Comparison of ENCODE assay signal across 8 cellular contexts in genomic region chr15:56040081-56041035, GRCh38. TPM values are rescaled to one million over a fixed set of nuclear protein-coding genes. Genes with fewer than 3 reads are reported as not detected.
DNase-seq lines count a peak whose midpoint lies in the region; ATAC-seq and TF ChIP-seq lines count a peak whose summit lies in the region.

No MANE protein-coding gene starts in this region.

- H3K79me2 ChIP-seq in PC-9 (ENCODE audit: low read depth), result no peaks in the 10 kb centered on the region

- CTCF ChIA-PET in activated naive CD4-positive, alpha-beta T cell treated with anti-CD3 and anti-CD28 coated beads, Interleukin-2, amount 10 ng/mL, durations not matched to agents 7 days and 5 days (lab: Charles Lee), result interaction anchor here (1.3 kb wide), 2 partner anchors 12 to 14 kb away, joined by 3 to 4 read pairs; no protein-coding TSS in a partner anchor
- CTCF ChIA-PET in PC-9 (lab: Charles Lee), result no interaction called here

- H3K9me3 Mint-ChIP-seq in activated naive CD4-positive, alpha-beta T cell treated with anti-CD3 and anti-CD28 coated beads, Interleukin-2, amount 10 ng/mL, durations not matched to agents 7 days and 5 days, result peaks cover 14% of the 10 kb centered on the region

- peak; percentile 38 for DNase-seq in activated naive CD4-positive, alpha-beta T cell treated with anti-CD3 and anti-CD28 coated beads, Interleukin-2, amount 50 U/mL, for 16 hours
- DNase-seq in activated naive CD4-positive, alpha-beta T cell treated with anti-CD3 and anti-CD28 coated beads, Interleukin-2, amount 10 ng/mL, durations not matched to agents 7 days and 5 days, result no peak
- peak; percentile 70 to 86 for DNase-seq in PC-9
- peak; percentile 3 for DNase-seq in esophagus squamous epithelium (lab: John Stamatoyannopoulos, UW)
- peak; percentile 29 for DNase-seq in omental fat pad (ENCODE audit: low spot score)
- no peak for DNase-seq in cerebellum (ENCODE audit: low spot score)
- DNase-seq in activated effector memory CD4-positive, alpha-beta T cell treated with anti-CD3 and anti-CD28 coated beads, Interleukin-2, amount 50 U/mL, for 16 hours, result no peak

- peak overlapping the region; percentile 96 for H3K27ac ChIP-seq in PC-9
- H3K27ac ChIP-seq in esophagus squamous epithelium, result peak overlapping the region in 2 of 4 donors; percentile 10 to 38

- H3K36me3 ChIP-seq in PC-9 (ENCODE audit: low read depth), result no peaks in the 10 kb centered on the region; the same call in 1 of the 2 replicates
- H3K36me3 ChIP-seq in esophagus squamous epithelium, result no peaks in the 10 kb centered on the region

- ATAC-seq in omental fat pad (ENCODE audit: low FRiP score), result peak; percentile 87
- no peak for ATAC-seq in HG03469 (IDR thresholded peaks at IDR 0.05; ENCODE audit: unreplicated experiment)

- H3K4me3 Mint-ChIP-seq in activated naive CD4-positive, alpha-beta T cell treated with anti-CD3 and anti-CD28 coated beads, Interleukin-2, amount 10 ng/mL, durations not matched to agents 7 days and 5 days, result no peak overlapping the region

- H3K9me2 ChIP-seq in PC-9 (ENCODE audit: insufficient read depth), result no peaks in the 10 kb centered on the region

- H3K27me3 ChIP-seq in PC-9 (ENCODE audit: insufficient read depth, low read depth), result no peaks in the 10 kb centered on the region
- no peaks in the 10 kb centered on the region for H3K27me3 ChIP-seq in esophagus squamous epithelium

- H3K9me3 ChIP-seq in PC-9 (ENCODE audit: insufficient read depth, low read depth), result no peaks in the 10 kb centered on the region
- no peaks in the 10 kb centered on the region for H3K9me3 ChIP-seq in esophagus squamous epithelium

- H3K4me2 ChIP-seq in PC-9, result peak overlapping the region; percentile 61

- H3K27me3 Mint-ChIP-seq in activated naive CD4-positive, alpha-beta T cell treated with anti-CD3 and anti-CD28 coated beads, Interleukin-2, amount 10 ng/mL, durations not matched to agents 7 days and 5 days, result no peaks in the 10 kb centered on the region

- H2AFZ ChIP-seq in PC-9, result peak overlapping the region; percentile 30; the same call in 1 of the 2 replicates

- peaks cover 22% of the 10 kb centered on the region for H3F3A ChIP-seq in PC-9 (ENCODE audit: insufficient read depth, low read depth)

- peaks cover 48% of the 10 kb centered on the region for H3K4me1 Mint-ChIP-seq in activated naive CD4-positive, alpha-beta T cell treated with anti-CD3 and anti-CD28 coated beads, Interleukin-2, amount 10 ng/mL, durations not matched to agents 7 days and 5 days

- TF ChIP-seq POLR2A in esophagus squamous epithelium (IDR thresholded peaks at IDR 0.05), result no peak

- TSS peak; percentile 29 for BruUV-seq in PC-9 (replicated peaks; lab: Mats Ljungman, UMichigan)

- POLR2A ChIA-PET in PC-9 (lab: Charles Lee; ENCODE audit: unreplicated experiment), result interaction anchor here (0.7 kb wide), 1 partner anchor 42 kb away, joined by 6 read pairs; no protein-coding TSS in a partner anchor

- H4K20me1 ChIP-seq in PC-9 (ENCODE audit: insufficient read depth), result no peaks in the 10 kb centered on the region

- H3K4me1 ChIP-seq in PC-9 (replicated peaks; ENCODE audit: insufficient read depth), result peaks cover 57% of the 10 kb centered on the region
- peaks cover 0 to 21% (median 14%) of the 10 kb centered on the region in 3 donors for H3K4me1 ChIP-seq in esophagus squamous epithelium

- no peak for TF ChIP-seq CTCF in PC-9 (conservative IDR thresholded peaks at IDR 0.05)
- no peak for TF ChIP-seq CTCF in esophagus squamous epithelium (IDR thresholded peaks at IDR 0.05)
- no peak for TF ChIP-seq CTCF in omental fat pad (IDR thresholded peaks at IDR 0.05)

- intact Hi-C loops in PC-9 (cut with micrococcal nuclease; ENCODE audit: unreplicated experiment), result loop anchor here (2.0 to 10.0 kb wide), 3 partner anchors 42 to 204 kb away; partner anchors contain the start of gene RFX7
- intact Hi-C loops in esophagus squamous epithelium (cut with DNase I), result no loop called here

- 21 to 38% methylated on average over 8 of the region's 8 CpGs for WGBS in esophagus squamous epithelium, 2 donors

- H3K27ac Mint-ChIP-seq in activated naive CD4-positive, alpha-beta T cell treated with anti-CD3 and anti-CD28 coated beads, Interleukin-2, amount 10 ng/mL, durations not matched to agents 7 days and 5 days, result no peak overlapping the region

- H3K4me3 ChIP-seq in PC-9 (no peak overlapping the region), esophagus squamous epithelium (no peak overlapping the region)

- H3K36me3 Mint-ChIP-seq in activated naive CD4-positive, alpha-beta T cell treated with anti-CD3 and anti-CD28 coated beads, Interleukin-2, amount 10 ng/mL, durations not matched to agents 7 days and 5 days, result peaks cover 16% of the 10 kb centered on the region

RNA-seq across cellular contexts. Expression of gene NEDD4, which starts 46.9 kb away (rescaled TPM):
- 17.8 and 24.5 TPM in 2 replicates for total RNA-seq in PC-9 (2021)
- 10 to 100 TPM in 3 of 4 donors, 1 to 10 TPM in 1; 4.5 to 15.1 (median 11.7) TPM for total RNA-seq in esophagus squamous epithelium
- 10 to 100 TPM in 3 of 4 donors, 1 to 10 TPM in 1; 9.5 to 40.5 (median 15.6) TPM for total RNA-seq in omental fat pad
- total RNA-seq in cerebellum, result 6.5 TPM

Comparison
In these comparisons a context has a peak if more than half of its experiments do, and no peak if none do; other contexts are left out.
1. DNase-seq: peak in activated naive CD4-positive, alpha-beta T cell treated with anti-CD3 and anti-CD28 coated beads, Interleukin-2, amount 50 U/mL, for 16 hours (single experiment), PC-9 (2 of 2), esophagus squamous epithelium (single experiment) and omental fat pad (single experiment); none in activated naive CD4-positive, alpha-beta T cell treated with anti-CD3 and anti-CD28 coated beads, Interleukin-2, amount 10 ng/mL, durations not matched to agents 7 days and 5 days (single experiment), cerebellum (single experiment) and activated effector memory CD4-positive, alpha-beta T cell treated with anti-CD3 and anti-CD28 coated beads, Interleukin-2, amount 50 U/mL, for 16 hours (single experiment).